ENCODE assay signal across 14 cellular contexts in the genomic region with DNA sequence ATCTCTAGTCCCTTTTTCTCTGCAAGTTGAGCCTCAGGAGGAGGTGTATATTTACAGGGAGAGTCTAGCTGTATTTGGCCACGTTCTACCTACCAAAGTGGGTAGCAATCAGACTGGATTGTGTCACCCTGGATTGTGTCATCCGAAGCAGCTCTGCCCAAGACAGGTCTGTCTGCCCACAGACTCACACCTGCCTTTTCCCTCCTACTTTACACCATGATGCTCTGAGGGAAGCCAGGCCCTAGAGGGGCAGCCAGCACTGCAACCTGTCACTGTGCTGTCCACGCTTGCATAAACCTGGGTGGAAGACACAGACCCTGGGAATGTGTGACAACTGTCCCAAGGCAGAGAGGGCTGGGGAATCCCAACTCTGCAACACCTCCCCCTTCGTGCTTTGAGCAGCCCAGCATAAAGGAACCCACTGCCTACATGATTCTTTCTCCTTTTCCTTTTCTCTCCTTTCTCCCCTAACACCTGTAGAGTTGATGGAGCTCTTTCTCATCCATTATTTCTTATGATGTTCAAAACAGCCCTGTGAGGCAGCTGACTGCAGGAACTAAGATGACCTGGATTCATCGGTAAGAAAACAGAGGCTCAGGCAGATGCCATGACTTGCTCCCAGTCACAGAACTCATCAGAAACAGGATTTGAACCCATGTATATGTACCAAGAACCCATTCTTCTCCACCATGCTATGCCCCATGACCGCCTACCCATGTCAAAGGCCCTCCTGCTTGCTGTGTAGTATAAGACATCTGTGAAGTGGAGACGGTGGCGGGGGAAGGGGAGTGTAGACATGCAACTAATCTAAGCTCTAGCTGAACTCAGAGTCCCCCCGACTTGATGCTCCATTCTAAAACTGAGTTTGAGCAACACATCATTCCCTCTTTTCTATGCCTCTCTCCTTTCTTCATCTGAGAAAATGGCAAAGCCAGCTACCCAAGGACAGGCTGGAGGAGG. TPM values are rescaled to one million over a fixed set of nuclear protein-coding genes. Genes with fewer than 3 reads are reported as not detected.
DNase-seq lines count a peak whose midpoint lies in the region; ATAC-seq, FAIRE-seq and TF ChIP-seq lines count a peak whose summit lies in the region.
"Had no signal": no experiment of that assay in that cellular context is flagged by ENCODE, and none has a peak within 500 bp of the region (broad histone marks: within the 10 kb centered on the region; RNA-seq: fewer than 3 reads in every experiment).

No MANE protein-coding gene starts in this region.

- H3K79me1 ChIP-seq in neuronal stem cell (ENCODE audit: low read depth, low read length) = peaks cover 2% of the 10 kb centered on the region

- DNase-seq in CD4-positive, alpha-beta T cell = peak in 2 of 10 experiments; percentile 37 to 48
- DNase-seq in HTR-8/SVneo (ENCODE audit: insufficient read length, low spot score) (no peak), neuronal stem cell (ENCODE audit: low spot score) (no peak), RWPE1 (ENCODE audit: low spot score) (no peak), neural progenitor cell (ENCODE audit: low spot score) (no peak)
- peak in 1 of 2 donors; percentile 39 for DNase-seq in activated naive CD4-positive, alpha-beta T cell treated with anti-CD3 and anti-CD28 coated beads, Interleukin-2, amount 50 U/mL, for 72 hours (ENCODE audit: low spot score in 2 of 2)
- DNase-seq: foreskin melanocyte, NCI-H446 had no signal

- no peak overlapping the region for H2BK12ac ChIP-seq in neuronal stem cell (ENCODE audit: low read length)

- peak; percentile 39 for ATAC-seq in CD4-positive, alpha-beta T cell (ENCODE audit: poor library complexity)
- ATAC-seq in activated naive CD4-positive, alpha-beta T cell treated with anti-CD3 and anti-CD28 coated beads, Interleukin-2, amount 50 U/mL, for 72 hours = peak; percentile 23 to 57
- ATAC-seq in HG02938 (IDR thresholded peaks at IDR 0.05; ENCODE audit: unreplicated experiment) = no peak
- no peak for ATAC-seq in HG02870 (IDR thresholded peaks at IDR 0.05; ENCODE audit: unreplicated experiment)
- ATAC-seq: HCT116 had no signal

- H3K9ac ChIP-seq in neuronal stem cell (ENCODE audit: low read depth, low read length, poor library complexity) (no peak overlapping the region), neural progenitor cell (no peak overlapping the region)

- peaks cover 85% of the 10 kb centered on the region for H3K36me3 Mint-ChIP-seq in CD4-positive, alpha-beta T cell (ENCODE audit: low read depth)
- H3K36me3 Mint-ChIP-seq in activated naive CD4-positive, alpha-beta T cell treated with anti-CD3 and anti-CD28 coated beads, Interleukin-2, amount 50 U/mL, for 72 hours = peaks cover 9 to 20% of the 10 kb centered on the region in 2 donors
- peaks cover 8% of the 10 kb centered on the region for H3K36me3 Mint-ChIP-seq in neural progenitor cell

- H2BK5ac ChIP-seq in neuronal stem cell (ENCODE audit: low read length) = no peak overlapping the region

- H3K14ac ChIP-seq in neuronal stem cell (ENCODE audit: low read length) = no peak overlapping the region

- no peaks in the 10 kb centered on the region for H3K27me3 Mint-ChIP-seq in CD4-positive, alpha-beta T cell
- peaks cover 10% of the 10 kb centered on the region for H3K27me3 Mint-ChIP-seq in neural progenitor cell (ENCODE audit: insufficient read depth, low read depth)

- H3K27me3 ChIP-seq in CD4-positive, alpha-beta T cell (ENCODE audit: control insufficient read depth, insufficient read depth, low read length) = no peaks in the 10 kb centered on the region
- H3K27me3 ChIP-seq in neuronal stem cell (ENCODE audit: control insufficient read depth in 3 of 3, insufficient read depth in 3 of 3, low read depth in 1 of 3, low read length in 3 of 3) = no peaks in the 10 kb centered on the region
- peaks cover 36% of the 10 kb centered on the region for H3K27me3 ChIP-seq in neural progenitor cell
- H3K27me3 ChIP-seq: SJSA1 had no signal

- H2AFZ ChIP-seq in neuronal stem cell (ENCODE audit: low read length) (no peak overlapping the region), neural progenitor cell (replicated peaks) (no peak overlapping the region)

- peak overlapping the region; percentile 98 for H3K27ac Mint-ChIP-seq in CD4-positive, alpha-beta T cell
- H3K27ac Mint-ChIP-seq in activated naive CD4-positive, alpha-beta T cell treated with anti-CD3 and anti-CD28 coated beads, Interleukin-2, amount 50 U/mL, for 72 hours = peak overlapping the region; percentile 78 to 93
- no peak overlapping the region for H3K27ac Mint-ChIP-seq in neural progenitor cell

- H3K4me3 ChIP-seq in neuronal stem cell (ENCODE audit: low read length in 2 of 2) (no peak overlapping the region), neural progenitor cell (no peak overlapping the region)
- H3K4me3 ChIP-seq: SJSA1 had no signal

- H3K4me1 ChIP-seq in neuronal stem cell (ENCODE audit: control insufficient read depth in 2 of 2, insufficient read depth in 1 of 2, low read depth in 1 of 2, low read length in 2 of 2) (peaks cover 16 to 35% of the 10 kb centered on the region in 2 donors), neural progenitor cell (peaks cover 47% of the 10 kb centered on the region)

- WGBS in neuronal stem cell (ENCODE audit: extremely low coverage in 2 of 2, insufficient read length in 2 of 2, insufficient replicate concordance in 1 of 2), 2 donors = no CpG with 5 or more reads among the region's 9 CpGs

- peaks cover 100% of the 10 kb centered on the region for H3K4me1 Mint-ChIP-seq in CD4-positive, alpha-beta T cell (ENCODE audit: low read depth)
- H3K4me1 Mint-ChIP-seq in neural progenitor cell = peaks cover 65% of the 10 kb centered on the region

- POLR2A ChIA-PET in CD4-positive, alpha-beta T cell (lab: Charles Lee) = interaction anchor here (0.6 to 1.5 kb wide), 10 partner anchors 9 to 56 kb away, joined by 3 to 6 read pairs (median 3); no protein-coding TSS in a partner anchor
- POLR2A ChIA-PET in RWPE1 (lab: Yijun Ruan, JAX; ENCODE audit: low non-redundant PET) = no interaction called here

- intact Hi-C loops in CD4-positive, alpha-beta T cell (cut with DNase I, micrococcal nuclease) = loop anchor here in 1 of 2 experiments (10.0 kb wide), 1 partner anchor 52 kb away; the partner anchor contains the start of gene ITPKB

- H3K9me3 ChIP-seq in CD4-positive, alpha-beta T cell (ENCODE audit: control insufficient read depth, low read length) = no peaks in the 10 kb centered on the region
- no peaks in the 10 kb centered on the region for H3K9me3 ChIP-seq in neuronal stem cell (replicated peaks in 1 of 2; ENCODE audit: control insufficient read depth in 2 of 2, insufficient read depth in 1 of 2, low read depth in 1 of 2, low read length in 2 of 2)
- no peaks in the 10 kb centered on the region for H3K9me3 ChIP-seq in neural progenitor cell (ENCODE audit: low read depth)
- H3K9me3 ChIP-seq: SJSA1 had no signal

- H4K20me1 ChIP-seq in neural progenitor cell (ENCODE audit: low read depth) = no peaks in the 10 kb centered on the region

- H3K4me2 ChIP-seq in neuronal stem cell (ENCODE audit: insufficient read depth, low read length, poor library complexity, severe bottlenecking) (no peak overlapping the region), neural progenitor cell (no peak overlapping the region)

- FAIRE-seq in HTR-8/SVneo (lab: Jason Lieb, UNC) = peak; percentile 20
- FAIRE-seq: D721Med, urothelium cell line had no signal

- H3K79me2 ChIP-seq in neural progenitor cell (ENCODE audit: low read depth) = no peaks in the 10 kb centered on the region

- peak overlapping the region; percentile 22 for H2AK5ac ChIP-seq in neuronal stem cell (ENCODE audit: low read depth, low read length)

- H4K8ac ChIP-seq in neuronal stem cell (ENCODE audit: low read depth, low read length) = no peak overlapping the region

- peaks cover 14% of the 10 kb centered on the region for H3F3A ChIP-seq in neural progenitor cell (ENCODE audit: low read depth)

- H3K27ac ChIP-seq in CD4-positive, alpha-beta T cell (ENCODE audit: low read depth, low read length) = peak overlapping the region; percentile 70
- H3K27ac ChIP-seq in neuronal stem cell (replicated peaks; ENCODE audit: low read length) (no peak overlapping the region), RWPE1 (no peak overlapping the region), neural progenitor cell (no peak overlapping the region)
- H3K27ac ChIP-seq: SJSA1 had no signal

- no peak overlapping the region for H2BK15ac ChIP-seq in neuronal stem cell (ENCODE audit: low read length)

- H4K91ac ChIP-seq in neuronal stem cell (ENCODE audit: low read depth, low read length, poor library complexity) = no peak overlapping the region

- peak overlapping the region; percentile 29 for H3K18ac ChIP-seq in neuronal stem cell (ENCODE audit: low read length)

- TF ChIP-seq CTCF in CD4-positive, alpha-beta T cell (IDR thresholded peaks at IDR 0.05) = no peak
- no peak for TF ChIP-seq CTCF in RWPE1 (conservative IDR thresholded peaks at IDR 0.05; ENCODE audit: low read depth)
- no peak for TF ChIP-seq CTCF in neural progenitor cell (IDR thresholded peaks at IDR 0.05)

- H2BK120ac ChIP-seq in neuronal stem cell (ENCODE audit: low read depth, low read length) = no peak overlapping the region

- no peaks in the 10 kb centered on the region for H3K36me3 ChIP-seq in neuronal stem cell (replicated peaks in 1 of 2; ENCODE audit: control insufficient read depth in 2 of 2, insufficient read depth in 2 of 2, low read length in 2 of 2)
- no peaks in the 10 kb centered on the region for H3K36me3 ChIP-seq in neural progenitor cell
- H3K36me3 ChIP-seq: SJSA1 had no signal

- no peak overlapping the region for H3K4ac ChIP-seq in neuronal stem cell (ENCODE audit: low read length)

- H3K9me3 Mint-ChIP-seq in CD4-positive, alpha-beta T cell = no peaks in the 10 kb centered on the region
- H3K9me3 Mint-ChIP-seq in activated naive CD4-positive, alpha-beta T cell treated with anti-CD3 and anti-CD28 coated beads, Interleukin-2, amount 50 U/mL, for 72 hours = no peaks in the 10 kb centered on the region
- no peaks in the 10 kb centered on the region for H3K9me3 Mint-ChIP-seq in neural progenitor cell

- CTCF ChIA-PET in CD4-positive, alpha-beta T cell (lab: Charles Lee) = interaction anchor here (1.3 to 2.7 kb wide), 5 partner anchors 14 to 57 kb away, joined by 3 to 13 read pairs (median 8); no protein-coding TSS in a partner anchor
- CTCF ChIA-PET in RWPE1 (lab: Yijun Ruan, JAX) = interaction anchor here (0.6 kb wide), 1 partner anchor 11 kb away, joined by 3 read pairs; no protein-coding TSS in a partner anchor

- no peak overlapping the region for H3K23ac ChIP-seq in neuronal stem cell (ENCODE audit: low read depth, low read length, poor library complexity)

- peak overlapping the region; percentile 55 for H3K4me3 Mint-ChIP-seq in CD4-positive, alpha-beta T cell
- no peak overlapping the region for H3K4me3 Mint-ChIP-seq in neural progenitor cell

RNA-seq across cellular contexts. Expression of gene ITPKB, which starts 56.0 kb away (rescaled TPM):
- 100 to 1,000 TPM; 565 to 583 TPM for total RNA-seq in CD4-positive, alpha-beta T cell
- 10 to 100 TPM; 37.5 to 51.3 TPM for total RNA-seq in activated naive CD4-positive, alpha-beta T cell treated with anti-CD3 and anti-CD28 coated beads, Interleukin-2, amount 50 U/mL, for 72 hours
- 6.8 TPM for polyA plus RNA-seq in neuronal stem cell (2013, experiment 1 of 2)
- 7.0 TPM for polyA plus RNA-seq in neuronal stem cell (2013, experiment 2 of 2)
- total RNA-seq in neural progenitor cell (ENCODE audit: low replicate concordance) = 1.6 and 4.5 TPM in 2 replicates

Comparison
In these comparisons a context has a peak if more than half of its experiments do, and no peak if none do; other contexts are left out.
1. ATAC-seq: peak in CD4-positive, alpha-beta T cell (single experiment) and activated naive CD4-positive, alpha-beta T cell treated with anti-CD3 and anti-CD28 coated beads, Interleukin-2, amount 50 U/mL, for 72 hours (2 of 2); none in HG02938 (single experiment) and HG02870 (single experiment).